Comparison of ENCODE assay signal across 1 cellular context in the genomic region with DNA sequence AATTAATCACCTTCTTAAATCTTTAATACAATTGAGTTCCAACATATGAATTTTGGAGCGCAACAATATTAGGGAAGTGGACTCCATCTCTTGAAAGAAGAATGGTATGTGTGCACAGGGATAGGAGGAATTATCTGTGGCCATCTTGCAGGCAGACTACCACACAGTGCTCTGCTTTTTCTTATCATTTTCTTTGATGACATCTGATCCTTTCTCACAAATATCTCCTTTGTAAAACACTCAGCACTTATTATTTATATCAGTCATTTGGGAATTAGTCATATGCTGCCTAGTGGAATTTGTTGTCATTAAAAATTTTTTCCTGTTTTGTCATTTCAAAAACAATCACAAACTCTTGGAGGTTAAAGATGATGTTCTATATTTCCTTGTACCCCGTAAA.
TF ChIP-seq lines count a peak whose summit lies in the region.

No MANE protein-coding gene starts in this region.

TF ChIP-seq in IMR-90, 13 proteins besides CTCF, POLR2A, EP300 and RAD21:
- TF ChIP-seq MXI1 (IDR thresholded peaks at IDR 0.05; ENCODE audit: borderline replicate concordance, low read depth, low read length) (no peak), FOS (IDR thresholded peaks at IDR 0.05; ENCODE audit: low read depth, low read length) (0 out of 2 replicates have a peak, but pooled peaks have one; percentile 24)
